ENCODE assay signal across 7 cellular contexts in genomic region chr19:41753159-41753558, GRCh38. TPM values are rescaled to one million over a fixed set of nuclear protein-coding genes. Genes with fewer than 3 reads are reported as not detected.
DNase-seq lines count a peak whose midpoint lies in the region; ATAC-seq and TF ChIP-seq lines count a peak whose summit lies in the region.

No MANE protein-coding gene starts in this region.

- intact Hi-C loops in uterus (cut with DNase I; ENCODE audit: low total_unique reads) = no loop called here

- no peak overlapping the region for H3K27ac ChIP-seq in effector memory CD4-positive, alpha-beta T cell (ENCODE audit: insufficient read depth, low read length, poor library complexity, severe bottlenecking)
- H3K27ac ChIP-seq in thoracic aorta (no peak overlapping the region), uterus (no peak overlapping the region)

- peak; percentile 89 for TF ChIP-seq CTCF in GM12873 (IDR thresholded peaks at IDR 0.05; ENCODE audit: insufficient read depth, low read depth, low read length, missing control alignments)
- TF ChIP-seq CTCF in thoracic aorta (IDR thresholded peaks at IDR 0.05) = peak; percentile 31
- TF ChIP-seq CTCF in uterus (IDR thresholded peaks at IDR 0.05) = peak in 2 of 4 experiments; percentile 17 to 24

- no peaks in the 10 kb centered on the region for H3K9me3 ChIP-seq in effector memory CD4-positive, alpha-beta T cell (ENCODE audit: control insufficient read depth, low read length)
- H3K9me3 ChIP-seq in thoracic aorta (no peaks in the 10 kb centered on the region), uterus (no peaks in the 10 kb centered on the region)

- H3K27me3 Mint-ChIP-seq in naive B cell = peaks cover 11 to 42% (median 20%) of the 10 kb centered on the region in 3 donors

- peaks cover 4 to 9% (median 6%) of the 10 kb centered on the region in 3 donors for H3K4me1 Mint-ChIP-seq in naive B cell

- no peaks in the 10 kb centered on the region for H3K4me1 ChIP-seq in effector memory CD4-positive, alpha-beta T cell (ENCODE audit: control insufficient read depth, insufficient read depth, low read length, poor library complexity, severe bottlenecking)
- H3K4me1 ChIP-seq in thoracic aorta (ENCODE audit: control insufficient read depth in 1 of 2, low read depth in 2 of 2) = no peaks in the 10 kb centered on the region
- no peaks in the 10 kb centered on the region for H3K4me1 ChIP-seq in uterus

- DNase-seq in NCI-H146 treated with DMSO at 0.1 percent for 48 hours (lab: John Stamatoyannopoulos, UW; ENCODE audit: unreplicated experiment) (peak; percentile 13), naive B cell (peak; percentile 58), thoracic aorta (ENCODE audit: low spot score) (no peak), uterus (no peak)
- peak; percentile 75 to 78 for DNase-seq in activated CD4-positive, alpha-beta T cell treated with anti-CD3 and anti-CD28 coated beads, Interleukin-2, amount 50 U/mL, for 4 hours
- DNase-seq in effector memory CD4-positive, alpha-beta T cell = peak; percentile 46 to 60 (median 52)

- peak; percentile 71 to 83 for ATAC-seq in naive B cell (ENCODE audit: low read depth in 2 of 2)
- ATAC-seq in thoracic aorta (ENCODE audit: insufficient number of reproducible peaks, low FRiP score, low read depth) = no peak

- no peaks in the 10 kb centered on the region for H3K27me3 ChIP-seq in effector memory CD4-positive, alpha-beta T cell (replicated peaks; ENCODE audit: control insufficient read depth, insufficient read depth, low read length, poor library complexity, severe bottlenecking)
- H3K27me3 ChIP-seq in thoracic aorta (replicated peaks; ENCODE audit: insufficient read depth) = no peaks in the 10 kb centered on the region
- H3K27me3 ChIP-seq in uterus = no peaks in the 10 kb centered on the region

- H3K36me3 Mint-ChIP-seq in naive B cell = no peaks in the 10 kb centered on the region

- no peaks in the 10 kb centered on the region for H3K9me3 Mint-ChIP-seq in naive B cell

- H3K27ac Mint-ChIP-seq in naive B cell = no peak overlapping the region

- H3K36me3 ChIP-seq in effector memory CD4-positive, alpha-beta T cell (ENCODE audit: control insufficient read depth, insufficient read depth, low read length) = no peaks in the 10 kb centered on the region
- H3K36me3 ChIP-seq in thoracic aorta = no peaks in the 10 kb centered on the region
- no peaks in the 10 kb centered on the region for H3K36me3 ChIP-seq in uterus

- H3K4me3 Mint-ChIP-seq in naive B cell = no peak overlapping the region

- TF ChIP-seq POLR2A in uterus (IDR thresholded peaks at IDR 0.05) = no peak

- no peak overlapping the region for H3K4me3 ChIP-seq in effector memory CD4-positive, alpha-beta T cell (ENCODE audit: insufficient read depth, low read depth, low read length, poor library complexity, severe bottlenecking)
- H3K4me3 ChIP-seq in thoracic aorta (no peak overlapping the region), uterus (no peak overlapping the region)

RNA-seq across cellular contexts. Expression of gene CEACAM6, which starts 2.2 kb away (rescaled TPM):
- not detected for polyA plus RNA-seq in naive B cell (ENCODE audit: low read depth in 6 of 6)
- total RNA-seq in thoracic aorta (not detected), uterus (under 1 TPM in 1 of 4 donors, not detected in 3; 0.41 TPM)

RNA-seq across cellular contexts. Expression of gene CEACAM3, which starts 43.2 kb away (rescaled TPM):
- not detected for polyA plus RNA-seq in naive B cell (ENCODE audit: low read depth in 6 of 6)
- total RNA-seq in thoracic aorta (not detected), uterus (not detected)

RNA-seq across cellular contexts. Expression of gene CEACAM5, which starts 44.7 kb away (rescaled TPM):
- not detected for polyA plus RNA-seq in naive B cell (ENCODE audit: low read depth in 6 of 6)
- total RNA-seq in thoracic aorta (not detected), uterus (under 1 TPM in 2 of 4 donors, not detected in 2; 0.29 to 0.51 TPM)

Comparison
In these comparisons a context has a peak if more than half of its experiments do, and no peak if none do; other contexts are left out.
1. DNase-seq: peak in NCI-H146 treated with DMSO at 0.1 percent for 48 hours (single experiment), activated CD4-positive, alpha-beta T cell treated with anti-CD3 and anti-CD28 coated beads, Interleukin-2, amount 50 U/mL, for 4 hours (2 of 2), effector memory CD4-positive, alpha-beta T cell (3 of 3) and naive B cell (single experiment); none in thoracic aorta (single experiment) and uterus (0 of 2).